8 cellular contexts compared by ENCODE assay signal in genomic region chr22:23856721-23857605, GRCh38. TPM values are rescaled to one million over a fixed set of nuclear protein-coding genes. Genes with fewer than 3 reads are reported as not detected.
DNase-seq lines count a peak whose midpoint lies in the region; ATAC-seq and TF ChIP-seq lines count a peak whose summit lies in the region.

No MANE protein-coding gene starts in this region.

- ATAC-seq in HG02571 (IDR thresholded peaks at IDR 0.05; ENCODE audit: unreplicated experiment) = peak; percentile 36

- DNase-seq in 8988T (peak; percentile 44), NB4 (ENCODE audit: low read depth) (no peak), adipocyte (ENCODE audit: low read depth) (peak; percentile 80), left ventricle myocardium inferior (no peak), posterior cingulate gyrus (peak in 7 of 10 donors; percentile 42 to 93 (median 49)), germinal center (ENCODE audit: low spot score) (no peak)

- H3K36me3 ChIP-seq in ES-I3 (ENCODE audit: insufficient read depth, low read length) = no peaks in the 10 kb centered on the region
- H3K36me3 ChIP-seq in adipocyte (ENCODE audit: control insufficient read depth, insufficient read depth, low read length, severe bottlenecking) = no peaks in the 10 kb centered on the region
- no peaks in the 10 kb centered on the region for H3K36me3 ChIP-seq in left ventricle myocardium inferior

- peak overlapping the region; percentile 61 for H3K9ac ChIP-seq in ES-I3 (ENCODE audit: low read depth, low read length)
- peak overlapping the region; percentile 88 for H3K9ac ChIP-seq in adipocyte (ENCODE audit: low read length)

- H3K9me3 ChIP-seq in ES-I3 (ENCODE audit: control insufficient read depth, insufficient read depth, low read length) (no peaks in the 10 kb centered on the region), adipocyte (ENCODE audit: control insufficient read depth, low read length) (no peaks in the 10 kb centered on the region), left ventricle myocardium inferior (replicated peaks) (no peaks in the 10 kb centered on the region)

- no peak for TF ChIP-seq POLR2A in NB4 (IDR thresholded peaks at IDR 0.05; ENCODE audit: extremely low read depth, insufficient read length)

- H3K4me3 ChIP-seq in NB4 (ENCODE audit: low read depth, low read length) = peak overlapping the region; percentile 89
- peak overlapping the region; percentile 87 for H3K4me3 ChIP-seq in adipocyte (ENCODE audit: low read length)
- H3K4me3 ChIP-seq in left ventricle myocardium inferior = peak overlapping the region; percentile 89

- peaks cover 7% of the 10 kb centered on the region; the same call in 1 of the 2 replicates for H3K4me1 ChIP-seq in ES-I3 (ENCODE audit: insufficient read depth, low read length)
- peaks cover 16% of the 10 kb centered on the region for H3K4me1 ChIP-seq in adipocyte (ENCODE audit: control insufficient read depth, insufficient read depth, low read length)
- peaks cover 31% of the 10 kb centered on the region for H3K4me1 ChIP-seq in left ventricle myocardium inferior

- peak overlapping the region; percentile 97 for H3K27ac ChIP-seq in left ventricle myocardium inferior (replicated peaks)

- no peak for TF ChIP-seq CTCF in NB4 (IDR thresholded peaks at IDR 0.05; ENCODE audit: low read depth, low read length)
- peak; percentile 30 for TF ChIP-seq CTCF in left ventricle myocardium inferior (IDR thresholded peaks at IDR 0.05; ENCODE audit: borderline replicate concordance)

- H3K27me3 ChIP-seq in adipocyte (replicated peaks; ENCODE audit: control insufficient read depth, insufficient read depth, low read length) (no peaks in the 10 kb centered on the region), left ventricle myocardium inferior (ENCODE audit: low read depth) (no peaks in the 10 kb centered on the region)

- intact Hi-C loops in left ventricle myocardium inferior (cut with micrococcal nuclease) (no loop called here), posterior cingulate gyrus (cut with DNase I) (no loop called here)

RNA-seq across cellular contexts. Expression of gene SLC2A11, which starts 0.7 kb away (rescaled TPM):
- total RNA-seq in left ventricle myocardium inferior = 22.0 TPM

RNA-seq across cellular contexts. Expression of gene DERL3, which starts 18.2 kb away (rescaled TPM):
- total RNA-seq in left ventricle myocardium inferior = 2.0 TPM

RNA-seq across cellular contexts. Expression of gene MIF, which starts 37.2 kb away (rescaled TPM):
- 242 TPM for total RNA-seq in left ventricle myocardium inferior

Comparison
In these comparisons a context has a peak if more than half of its experiments do, and no peak if none do; other contexts are left out.
1. DNase-seq: peak in 8988T (single experiment), adipocyte (single experiment) and posterior cingulate gyrus (7 of 10); none in NB4 (single experiment), left ventricle myocardium inferior (single experiment) and germinal center (single experiment).
2. Peak in every context shown above with its lines, with median percentiles within 50 percentile points of each other: H3K4me3 ChIP-seq.